25 cellular contexts compared by ENCODE assay signal in genomic region chr5:42842860-42843641, GRCh38. TPM values are rescaled to one million over a fixed set of nuclear protein-coding genes. Genes with fewer than 3 reads are reported as not detected.
A peak's percentile ranks its signal among the peaks of the same experiment; 100 is the strongest.
DNase-seq lines count a peak whose midpoint lies in the region; ATAC-seq and TF ChIP-seq lines count a peak whose summit lies in the region.
"Had no signal": no experiment of that assay in that cellular context is flagged by ENCODE, and none has a peak within 500 bp of the region (broad histone marks: within the 10 kb centered on the region; RNA-seq: fewer than 3 reads in every experiment).

No MANE protein-coding gene starts in this region.

- H2AFZ ChIP-seq in parathyroid adenoma: peak overlapping the region; percentile 30

- ATAC-seq in left cardiac atrium (peak; percentile 26 to 66), GM21367 (IDR thresholded peaks at IDR 0.05; ENCODE audit: unreplicated experiment) (no peak), GM18498 (IDR thresholded peaks at IDR 0.05; ENCODE audit: unreplicated experiment) (no peak)
- ATAC-seq: activated CD8-positive, alpha-beta T cell treated with anti-CD3 and anti-CD28 coated beads for 36 hours; esophagus mucosa; SK-N-SH treated with all-trans-retinoic acid at 6 μM for 48 hours had no signal

- TF ChIP-seq POLR2A in prostate gland (IDR thresholded peaks at IDR 0.05): no peak

- H3K79me2 ChIP-seq in parathyroid adenoma: no peaks in the 10 kb centered on the region

- no peak overlapping the region for H3K9ac ChIP-seq in parathyroid adenoma

- 44% methylated on average over 4 of the region's 4 CpGs for WGBS in prostate gland

- intact Hi-C loops in left cardiac atrium (cut with DNase I) (no loop called here), prostate gland (cut with DNase I) (no loop called here)

- no peaks in the 10 kb centered on the region for H3K27me3 ChIP-seq in BJ (ENCODE audit: control insufficient read depth, insufficient read depth, low read length)
- H3K27me3 ChIP-seq in parathyroid adenoma (ENCODE audit: control insufficient read depth, insufficient read depth, low read length): no peaks in the 10 kb centered on the region
- H3K27me3 ChIP-seq in prostate gland (replicated peaks; ENCODE audit: insufficient read depth): no peaks in the 10 kb centered on the region
- H3K27me3 ChIP-seq: Peyer's patch had no signal

- POLR2A ChIA-PET in BJ (lab: Charles Lee): interaction anchor here (0.7 kb wide), 1 partner anchor 498 kb away, joined by 5 read pairs; no protein-coding TSS in a partner anchor

- CTCF ChIA-PET in BJ (lab: Yijun Ruan, JAX): interaction anchor here (1.3 kb wide), 1 partner anchor 11 kb away, joined by 3 read pairs; no protein-coding TSS in a partner anchor

- H3K36me3 ChIP-seq in BJ (ENCODE audit: control insufficient read depth, insufficient read depth, low read length): no peaks in the 10 kb centered on the region
- H3K36me3 ChIP-seq in parathyroid adenoma (ENCODE audit: control insufficient read depth, insufficient read depth, low read length): no peaks in the 10 kb centered on the region
- no peaks in the 10 kb centered on the region for H3K36me3 ChIP-seq in prostate gland
- H3K36me3 ChIP-seq: Peyer's patch had no signal

- no peak for TF ChIP-seq CTCF in BJ (IDR thresholded peaks at IDR 0.05; ENCODE audit: insufficient read depth, low read depth, low read length)
- TF ChIP-seq CTCF in parathyroid adenoma (IDR thresholded peaks at IDR 0.05): no peak
- no peak for TF ChIP-seq CTCF in prostate gland (IDR thresholded peaks at IDR 0.05)

- peak; percentile 12 for DNase-seq in BJ (ENCODE audit: low read depth)
- DNase-seq in amniotic epithelial cell (ENCODE audit: low read depth): peak; percentile 78
- no peak for DNase-seq in left cardiac atrium
- no peak for DNase-seq in prostate gland (ENCODE audit: low spot score)
- DNase-seq in RKO (ENCODE audit: low spot score): no peak
- DNase-seq: activated B cell treated with CpG ODN at 0.5 μM for 24 hours; activated CD8-positive, alpha-beta T cell treated with anti-CD3 and anti-CD28 coated beads for 36 hours; amygdala; effector memory CD4-positive, alpha-beta T cell; GOT3; head of caudate nucleus; immature natural killer cell; Kasumi-1; NCI-H1105; NCI-H2029 treated with DMSO at 0.1 percent for 48 hours; Peyer's patch; retina; stimulated activated CD4-positive, alpha-beta T cell treated with anti-CD3 and anti-CD28 coated beads, Interleukin-15, amount 100 ng/mL, for 24 hours; substantia nigra had no signal

- no peak overlapping the region for H3K4me3 ChIP-seq in BJ (ENCODE audit: low read depth, low read length)
- no peak overlapping the region for H3K4me3 ChIP-seq in parathyroid adenoma (ENCODE audit: low read depth, low read length)
- no peak overlapping the region for H3K4me3 ChIP-seq in prostate gland
- H3K4me3 ChIP-seq: lung, Peyer's patch had no signal

- H3K4me2 ChIP-seq in parathyroid adenoma (ENCODE audit: low read length): no peak overlapping the region

- no peaks in the 10 kb centered on the region for H3K9me3 ChIP-seq in parathyroid adenoma (ENCODE audit: control insufficient read depth, low read length)
- no peaks in the 10 kb centered on the region for H3K9me3 ChIP-seq in prostate gland
- H3K9me3 ChIP-seq: Peyer's patch had no signal

- H3K4me1 ChIP-seq in parathyroid adenoma (peaks cover 3% of the 10 kb centered on the region), prostate gland (replicated peaks) (no peaks in the 10 kb centered on the region)
- H3K4me1 ChIP-seq: Peyer's patch had no signal

- H3K27ac ChIP-seq in parathyroid adenoma: no peak overlapping the region
- no peak overlapping the region for H3K27ac ChIP-seq in prostate gland
- H3K27ac ChIP-seq: Peyer's patch had no signal

RNA-seq across cellular contexts. Expression of gene SELENOP, which starts 31.4 kb away (rescaled TPM):
- 4.4 and 4.6 TPM in 2 replicates for polyA plus RNA-seq in BJ (2011; rRNA removed)
- polyA minus RNA-seq in BJ (2011; rRNA and poly(A)+ RNA removed): 0.26 and 0.71 TPM in 2 replicates
- total RNA-seq in left cardiac atrium (100 to 1,000 TPM; 193 to 416 TPM), prostate gland (100 to 1,000 TPM; 228 to 503 TPM)
- total RNA-seq: activated B cell treated with CpG ODN at 0.5 μM for 24 hours; activated CD8-positive, alpha-beta T cell treated with anti-CD3 and anti-CD28 coated beads for 36 hours had no signal

Comparison
In these comparisons a context has a peak if more than half of its experiments do, and no peak if none do; other contexts are left out.
1. DNase-seq: peak in BJ (single experiment) and amniotic epithelial cell (single experiment); none in left cardiac atrium (single experiment), prostate gland (single experiment) and RKO (single experiment).
2. ATAC-seq: peak in left cardiac atrium (2 of 2); none in GM21367 (single experiment) and GM18498 (single experiment).